In genomic region chr17:81332949-81333570, GRCh38 we compare ENCODE assay signal across 26 cellular contexts. TPM values are rescaled to one million over a fixed set of nuclear protein-coding genes. Genes with fewer than 3 reads are reported as not detected.
DNase-seq lines count a peak whose midpoint lies in the region; ATAC-seq and TF ChIP-seq lines count a peak whose summit lies in the region.
"Had no signal": no experiment of that assay in that cellular context is flagged by ENCODE, and none has a peak within 500 bp of the region (broad histone marks: within the 10 kb centered on the region; RNA-seq: fewer than 3 reads in every experiment).

No MANE protein-coding gene starts in this region.

- H3K36me3 ChIP-seq in HEK293 (ENCODE audit: control insufficient read depth in 2 of 2, insufficient read depth in 1 of 2, low read length in 2 of 2), result no peaks in the 10 kb centered on the region
- no peaks in the 10 kb centered on the region for H3K36me3 ChIP-seq in GM23338 (ENCODE audit: insufficient read depth)
- H3K36me3 ChIP-seq: colonic mucosa, stomach, tibial artery had no signal

- CTCF ChIA-PET in HEK293 (lab: Yijun Ruan, JAX), result no interaction called here

- ATAC-seq in HG03469 (IDR thresholded peaks at IDR 0.05; ENCODE audit: unreplicated experiment) (no peak), foreskin keratinocyte (no peak), GM23338 (no peak)
- ATAC-seq: effector memory CD8-positive, alpha-beta T cell; natural killer cell; WTC11 had no signal

- H3K27me3 Mint-ChIP-seq in neural crest cell (ENCODE audit: low read depth) (peaks cover 5% of the 10 kb centered on the region), GM23338 (ENCODE audit: insufficient read depth, low read depth, poor library complexity) (peaks cover 9% of the 10 kb centered on the region)

- POLR2A ChIA-PET in HEK293 (lab: Yijun Ruan, JAX), result no interaction called here

- H3F3A ChIP-seq in GM23338 (replicated peaks; ENCODE audit: low read depth), result no peaks in the 10 kb centered on the region

- H3K9me3 Mint-ChIP-seq in neural crest cell (no peaks in the 10 kb centered on the region), GM23338 (no peaks in the 10 kb centered on the region)
- H3K9me3 Mint-ChIP-seq: activated naive CD4-positive, alpha-beta T cell treated with anti-CD3 and anti-CD28 coated beads, Interleukin-2, amount 10 ng/mL, durations not matched to agents 7 days and 5 days; activated T-helper 1 cell treated with anti-CD3 and anti-CD28 coated beads, Interleukin-12 subunit alpha, Interleukin-12 subunit beta, Interleukin-2, Interleukin-4 antibody, amounts not matched to agents 30 ng/mL and 10 ng/mL and 1 ng/mL, durations not matched to agents 14 hours and 24 hours and 36 hours; CD8-positive, alpha-beta memory T cell; effector memory CD8-positive, alpha-beta T cell; natural killer cell; WTC11 had no signal

- no peaks in the 10 kb centered on the region for H3K9me2 ChIP-seq in GM23338 (ENCODE audit: insufficient read depth)

- DNase-seq in DMS53 (lab: John Stamatoyannopoulos, UW) (peak; percentile 61), DMS53 treated with DMSO at 0.1 percent for 48 hours (lab: John Stamatoyannopoulos, UW; ENCODE audit: unreplicated experiment) (no peak), NCI-H69 (lab: John Stamatoyannopoulos, UW) (peak; percentile 54), neural crest cell (ENCODE audit: low read depth, low spot score) (no peak), foreskin keratinocyte (no peak), GM23338 (ENCODE audit: low spot score) (no peak)
- DNase-seq: activated CD4-positive, alpha-beta T cell treated with anti-CD3 and anti-CD28 coated beads, Interleukin-2, amount 50 U/mL, for 1 hour; activated naive CD4-positive, alpha-beta T cell treated with anti-CD3 and anti-CD28 coated beads, Interleukin-2, amount 10 ng/mL, durations not matched to agents 7 days and 5 days; amygdala; CD8-positive, alpha-beta memory T cell; colonic mucosa; effector memory CD8-positive, alpha-beta T cell; foreskin fibroblast; natural killer cell; NCI-H1092; NCI-H2081; Right ventricle myocardium superior; stomach; SW 1271; tibial artery had no signal

- TF ChIP-seq CTCF in HEK293 (tag by site-specific recombination; IDR thresholded peaks at IDR 0.05) (no peak), neural crest cell (conservative IDR thresholded peaks at IDR 0.05) (no peak), foreskin keratinocyte (conservative IDR thresholded peaks at IDR 0.05) (no peak), GM23338 (conservative IDR thresholded peaks at IDR 0.05; ENCODE audit: low read depth in 2 of 2) (no peak)

- no peaks in the 10 kb centered on the region for H3K79me2 ChIP-seq in GM23338 (replicated peaks; ENCODE audit: insufficient read depth)

- H3K4me1 ChIP-seq in HEK293 (ENCODE audit: control insufficient read depth, insufficient read depth, low read length) (peaks cover 16% of the 10 kb centered on the region), foreskin keratinocyte (peaks cover 16% of the 10 kb centered on the region), GM23338 (ENCODE audit: insufficient read depth) (peaks cover 4% of the 10 kb centered on the region; the same call in 1 of the 2 replicates)

- H3K9me3 ChIP-seq in HEK293 (ENCODE audit: control insufficient read depth, insufficient read depth, low read depth, low read length), result no peaks in the 10 kb centered on the region
- H3K9me3 ChIP-seq: colonic mucosa, stomach, tibial artery had no signal

- H3K4me1 Mint-ChIP-seq in neural crest cell (peaks cover 19% of the 10 kb centered on the region), GM23338 (peaks cover 22% of the 10 kb centered on the region)

- H3K27ac ChIP-seq in HEK293 (ENCODE audit: extremely low read depth, low read depth, low read length) (no peak overlapping the region), foreskin keratinocyte (no peak overlapping the region), GM23338 (ENCODE audit: low read depth) (no peak overlapping the region)
- H3K27ac ChIP-seq: 22Rv1, colonic mucosa, HL-60, stomach, tibial artery had no signal

- peak overlapping the region; percentile 47 for H3K4me3 Mint-ChIP-seq in neural crest cell
- no peak overlapping the region; the same call in 2 of the 3 replicates for H3K4me3 Mint-ChIP-seq in GM23338
- H3K4me3 Mint-ChIP-seq: activated naive CD4-positive, alpha-beta T cell treated with anti-CD3 and anti-CD28 coated beads, Interleukin-2, amount 10 ng/mL, durations not matched to agents 7 days and 5 days; activated T-helper 1 cell treated with anti-CD3 and anti-CD28 coated beads, Interleukin-12 subunit alpha, Interleukin-12 subunit beta, Interleukin-2, Interleukin-4 antibody, amounts not matched to agents 30 ng/mL and 10 ng/mL and 1 ng/mL, durations not matched to agents 14 hours and 24 hours and 36 hours; CD8-positive, alpha-beta memory T cell; effector memory CD8-positive, alpha-beta T cell; natural killer cell; WTC11 had no signal

- H3K36me3 Mint-ChIP-seq in neural crest cell (ENCODE audit: low read depth) (no peaks in the 10 kb centered on the region), GM23338 (ENCODE audit: low read depth) (no peaks in the 10 kb centered on the region)
- H3K36me3 Mint-ChIP-seq: activated naive CD4-positive, alpha-beta T cell treated with anti-CD3 and anti-CD28 coated beads, Interleukin-2, amount 10 ng/mL, durations not matched to agents 7 days and 5 days; CD8-positive, alpha-beta memory T cell; natural killer cell; WTC11 had no signal

- H3K27me3 ChIP-seq in foreskin keratinocyte (peaks cover 9% of the 10 kb centered on the region), GM23338 (ENCODE audit: insufficient read depth) (no peaks in the 10 kb centered on the region)
- H3K27me3 ChIP-seq: colonic mucosa had no signal

- no peak overlapping the region for H2AFZ ChIP-seq in GM23338

- H3K4me3 ChIP-seq in HEK293 (ENCODE audit: low read depth, low read length), result no peak overlapping the region
- H3K4me3 ChIP-seq in GM23338, result no peak overlapping the region
- H3K4me3 ChIP-seq: colonic mucosa, stomach, tibial artery had no signal

- no peak overlapping the region for H3K4me2 ChIP-seq in GM23338

- no peaks in the 10 kb centered on the region for H4K20me1 ChIP-seq in GM23338 (replicated peaks; ENCODE audit: insufficient read depth)

- H3K27ac Mint-ChIP-seq in neural crest cell (ENCODE audit: unreplicated experiment) (no peak overlapping the region), GM23338 (no peak overlapping the region)
- H3K27ac Mint-ChIP-seq: activated naive CD4-positive, alpha-beta T cell treated with anti-CD3 and anti-CD28 coated beads, Interleukin-2, amount 10 ng/mL, durations not matched to agents 7 days and 5 days; activated T-helper 1 cell treated with anti-CD3 and anti-CD28 coated beads, Interleukin-12 subunit alpha, Interleukin-12 subunit beta, Interleukin-2, Interleukin-4 antibody, amounts not matched to agents 30 ng/mL and 10 ng/mL and 1 ng/mL, durations not matched to agents 14 hours and 24 hours and 36 hours; CD8-positive, alpha-beta memory T cell; effector memory CD8-positive, alpha-beta T cell; natural killer cell; WTC11 had no signal

TF ChIP-seq in HEK293, 187 proteins besides CTCF, POLR2A, EP300 and RAD21:
- peak; percentile 10; the same call in 1 of the 2 replicates for TF ChIP-seq GLIS2 (tag by site-specific recombination; IDR thresholded peaks at IDR 0.05)
- peak; percentile 28; the same call in 1 of the 2 replicates for TF ChIP-seq IKZF3 (tag by site-specific recombination; IDR thresholded peaks at IDR 0.05)
- no peak for TF ChIP-seq GLI2 (tag by site-specific recombination; IDR thresholded peaks at IDR 0.05; ENCODE audit: borderline replicate concordance, low read depth)
- peak; percentile 85 for TF ChIP-seq ZNF600 (tag by site-specific recombination; IDR thresholded peaks at IDR 0.05)

TF ChIP-seq in GM23338, 12 proteins besides CTCF, POLR2A, EP300 and RAD21 (continues in another document):
- TF ChIP-seq POLR2AphosphoS5 (IDR thresholded peaks at IDR 0.05; ENCODE audit: low read depth) (no peak), ZNF114 (CRISPR knock-in tag; IDR thresholded peaks at IDR 0.05) (no peak), EZH2phosphoT487 (IDR thresholded peaks at IDR 0.05; ENCODE audit: unreplicated experiment) (no peak), CREB1 (CRISPR knock-in tag; IDR thresholded peaks at IDR 0.05; ENCODE audit: low read depth) (no peak), EZH2 (IDR thresholded peaks at IDR 0.05; ENCODE audit: low read depth, unreplicated experiment) (no peak), NANOG (IDR thresholded peaks at IDR 0.05; ENCODE audit: borderline replicate concordance) (no peak)
- TF ChIP-seq, protein P1, sequence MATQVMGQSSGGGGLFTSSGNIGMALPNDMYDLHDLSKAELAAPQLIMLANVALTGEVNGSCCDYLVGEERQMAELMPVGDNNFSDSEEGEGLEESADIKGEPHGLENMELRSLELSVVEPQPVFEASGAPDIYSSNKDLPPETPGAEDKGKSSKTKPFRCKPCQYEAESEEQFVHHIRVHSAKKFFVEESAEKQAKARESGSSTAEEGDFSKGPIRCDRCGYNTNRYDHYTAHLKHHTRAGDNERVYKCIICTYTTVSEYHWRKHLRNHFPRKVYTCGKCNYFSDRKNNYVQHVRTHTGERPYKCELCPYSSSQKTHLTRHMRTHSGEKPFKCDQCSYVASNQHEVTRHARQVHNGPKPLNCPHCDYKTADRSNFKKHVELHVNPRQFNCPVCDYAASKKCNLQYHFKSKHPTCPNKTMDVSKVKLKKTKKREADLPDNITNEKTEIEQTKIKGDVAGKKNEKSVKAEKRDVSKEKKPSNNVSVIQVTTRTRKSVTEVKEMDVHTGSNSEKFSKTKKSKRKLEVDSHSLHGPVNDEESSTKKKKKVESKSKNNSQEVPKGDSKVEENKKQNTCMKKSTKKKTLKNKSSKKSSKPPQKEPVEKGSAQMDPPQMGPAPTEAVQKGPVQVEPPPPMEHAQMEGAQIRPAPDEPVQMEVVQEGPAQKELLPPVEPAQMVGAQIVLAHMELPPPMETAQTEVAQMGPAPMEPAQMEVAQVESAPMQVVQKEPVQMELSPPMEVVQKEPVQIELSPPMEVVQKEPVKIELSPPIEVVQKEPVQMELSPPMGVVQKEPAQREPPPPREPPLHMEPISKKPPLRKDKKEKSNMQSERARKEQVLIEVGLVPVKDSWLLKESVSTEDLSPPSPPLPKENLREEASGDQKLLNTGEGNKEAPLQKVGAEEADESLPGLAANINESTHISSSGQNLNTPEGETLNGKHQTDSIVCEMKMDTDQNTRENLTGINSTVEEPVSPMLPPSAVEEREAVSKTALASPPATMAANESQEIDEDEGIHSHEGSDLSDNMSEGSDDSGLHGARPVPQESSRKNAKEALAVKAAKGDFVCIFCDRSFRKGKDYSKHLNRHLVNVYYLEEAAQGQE (IDR thresholded peaks at IDR 0.05; ENCODE audit: unreplicated experiment), result no peak

RNA-seq across cellular contexts. Expression of gene SLC38A10, which starts 38.0 kb away (rescaled TPM):
- total RNA-seq in neural crest cell (59.6 and 63.3 TPM in 2 replicates), foreskin keratinocyte (36.6 and 41.3 TPM in 2 replicates)
- polyA plus RNA-seq in foreskin keratinocyte (35.3 and 38.3 TPM in 2 replicates), GM23338 (2016; fragmentation: Nextera tagmentation; extraction: Ambion mirVana) (17.1 and 18.3 TPM in 2 replicates)
- total RNA-seq in GM23338 (2014; rRNA removed; shearing (Covaris generic)), result 51.7 and 55.8 TPM in 2 replicates

Comparison
In these comparisons a context has a peak if more than half of its experiments do, and no peak if none do; other contexts are left out.
1. DNase-seq: peak in DMS53 (single experiment) and NCI-H69 (single experiment); none in DMS53 treated with DMSO at 0.1 percent for 48 hours (single experiment), neural crest cell (single experiment), foreskin keratinocyte (0 of 2) and GM23338 (single experiment).